In genomic region chr17:74119960-74120359, GRCh38 we compare ENCODE assay signal across 14 cellular contexts.
"Had no signal": no experiment of that assay in that cellular context is flagged by ENCODE, and none has a peak within 500 bp of the region (broad histone marks: within the 10 kb centered on the region; RNA-seq: fewer than 3 reads in every experiment).

No MANE protein-coding gene starts in this region.

- FAIRE-seq: colon had no signal

- DNase-seq: activated CD4-positive, alpha-beta T cell treated with anti-CD3 and anti-CD28 coated beads for 36 hours; activated CD8-positive, alpha-beta memory T cell treated with anti-CD3 and anti-CD28 coated beads, Interleukin-2, amount 50 U/mL, for 4 hours; activated CD8-positive, alpha-beta T cell treated with anti-CD3 and anti-CD28 coated beads for 36 hours; activated naive CD4-positive, alpha-beta T cell treated with anti-CD3 and anti-CD28 coated beads for 36 hours; activated T-cell treated with anti-CD3 and anti-CD28 coated beads, Interleukin-2, amount 50 U/mL, for 72 hours; heart left ventricle; mesenchymal stem cell; ovary; stimulated activated CD4-positive, alpha-beta T cell treated with anti-CD3 and anti-CD28 coated beads, Interleukin-15, amount 100 ng/mL, for 24 hours; stimulated activated CD4-positive, alpha-beta T cell treated with anti-CD3 and anti-CD28 coated beads, Interleukin-4, amount 100 ng/mL, for 4 hours; stomach; T-helper 9 cell; uterus had no signal
